In genomic region chr21:44913425-44914175, GRCh38 we compare ENCODE assay signal across 13 cellular contexts. TPM values are rescaled to one million over a fixed set of nuclear protein-coding genes. Genes with fewer than 3 reads are reported as not detected.
DNase-seq lines count a peak whose midpoint lies in the region; ATAC-seq and TF ChIP-seq lines count a peak whose summit lies in the region.
"Had no signal": no experiment of that assay in that cellular context is flagged by ENCODE, and none has a peak within 500 bp of the region (broad histone marks: within the 10 kb centered on the region; RNA-seq: fewer than 3 reads in every experiment).

No MANE protein-coding gene starts in this region.

- no peak for TF ChIP-seq CTCF in HEK293 (tag by site-specific recombination; IDR thresholded peaks at IDR 0.05)
- TF ChIP-seq CTCF in coronary artery (IDR thresholded peaks at IDR 0.05) = no peak

- POLR2A ChIA-PET in HEK293 (lab: Yijun Ruan, JAX) = no interaction called here

- intact Hi-C loops in activated T-helper 2 cell treated with anti-CD3 and anti-CD28 coated beads, Interferon-gamma antibody, Interleukin-2, Interleukin-4, amounts not matched to agents 10 μg/mL and 5 μg/mL and 100 μg/mL, durations not matched to agents 14 hours and 24 hours and 36 hours (cut with micrococcal nuclease) = loop anchor here (1.0 to 5.0 kb wide), 3 partner anchors 14 to 111 kb away; partner anchors contain the start of genes PTTG1IP and UBE2G2

- ATAC-seq in naive B cell (ENCODE audit: low read depth in 2 of 2) = no peak
- ATAC-seq in HG03571 (IDR thresholded peaks at IDR 0.05; ENCODE audit: unreplicated experiment) = no peak
- ATAC-seq: HCT116 had no signal

- H3K27ac ChIP-seq in BLaER1 treated with 17β-estradiol and CSF1 and Interleukin-3, amounts not matched to agents 10 nM and 100 nM = peak overlapping the region; percentile 53 to 88 (median 79)
- H3K27ac ChIP-seq in HEK293 (ENCODE audit: extremely low read depth, low read depth, low read length) (no peak overlapping the region), coronary artery (no peak overlapping the region)
- H3K27ac ChIP-seq: KMS-11 had no signal

- peaks cover 38% of the 10 kb centered on the region for H3K36me3 Mint-ChIP-seq in activated T-helper 2 cell treated with anti-CD3 and anti-CD28 coated beads, Interferon-gamma antibody, Interleukin-2, Interleukin-4, amounts not matched to agents 10 μg/mL and 5 μg/mL and 100 μg/mL, durations not matched to agents 14 hours and 24 hours and 36 hours (ENCODE audit: low read depth)
- H3K36me3 Mint-ChIP-seq in naive B cell = peaks cover 5 to 8% of the 10 kb centered on the region in 2 donors

- H3K9me3 ChIP-seq in BLaER1 treated with 17β-estradiol and CSF1 and Interleukin-3, amounts not matched to agents 10 nM and 100 nM (replicated peaks in 1 of 11) = no peaks in the 10 kb centered on the region
- no peaks in the 10 kb centered on the region for H3K9me3 ChIP-seq in HEK293 (ENCODE audit: control insufficient read depth, insufficient read depth, low read depth, low read length)

- H3K4me2 ChIP-seq in BLaER1 treated with 17β-estradiol and CSF1 and Interleukin-3, amounts not matched to agents 10 nM and 100 nM = peak overlapping the region; percentile 87 to 100 (median 97)
- H3K4me2 ChIP-seq: KMS-11, smooth muscle cell had no signal

- DNase-seq in activated T-helper 2 cell treated with anti-CD3 and anti-CD28 coated beads, Interferon-gamma antibody, Interleukin-2, Interleukin-4, amounts not matched to agents 10 μg/mL and 5 μg/mL and 100 μg/mL, durations not matched to agents 14 hours and 24 hours and 36 hours (ENCODE audit: low spot score) = no peak
- DNase-seq in naive B cell (no peak), coronary artery (ENCODE audit: low spot score) (no peak), NCI-H524 (lab: John Stamatoyannopoulos, UW) (no peak), NCI-H146 (lab: John Stamatoyannopoulos, UW) (no peak)
- DNase-seq: Calu3, nephron progenitor cell had no signal

- no peaks in the 10 kb centered on the region for H3K9me3 Mint-ChIP-seq in activated T-helper 2 cell treated with anti-CD3 and anti-CD28 coated beads, Interferon-gamma antibody, Interleukin-2, Interleukin-4, amounts not matched to agents 10 μg/mL and 5 μg/mL and 100 μg/mL, durations not matched to agents 14 hours and 24 hours and 36 hours
- H3K9me3 Mint-ChIP-seq in naive B cell = no peaks in the 10 kb centered on the region
- H3K9me3 Mint-ChIP-seq: nephron progenitor cell had no signal

- H3K27me3 ChIP-seq in BLaER1 treated with 17β-estradiol and CSF1 and Interleukin-3, amounts not matched to agents 10 nM and 100 nM = no peaks in the 10 kb centered on the region

- H3K4me3 Mint-ChIP-seq in activated T-helper 2 cell treated with anti-CD3 and anti-CD28 coated beads, Interferon-gamma antibody, Interleukin-2, Interleukin-4, amounts not matched to agents 10 μg/mL and 5 μg/mL and 100 μg/mL, durations not matched to agents 14 hours and 24 hours and 36 hours (ENCODE audit: low read depth) = peak overlapping the region; percentile 62
- peak overlapping the region; percentile 67 to 92 (median 83) for H3K4me3 Mint-ChIP-seq in naive B cell
- H3K4me3 Mint-ChIP-seq: nephron progenitor cell had no signal

- peak overlapping the region; percentile 63 to 77 (median 69) for H3K9ac ChIP-seq in BLaER1 treated with 17β-estradiol and CSF1 and Interleukin-3, amounts not matched to agents 10 nM and 100 nM
- H3K9ac ChIP-seq: KMS-11 had no signal

- CTCF ChIA-PET in HEK293 (lab: Yijun Ruan, JAX) = interaction anchor here (1.0 to 1.1 kb wide), 2 partner anchors 113 to 215 kb away, joined by 3 to 4 read pairs; no protein-coding TSS in a partner anchor

- peaks cover 16 to 100% (median 81%) of the 10 kb centered on the region in 11 experiments; a peak in 21 of 22 replicates for H4K20me1 ChIP-seq in BLaER1 treated with 17β-estradiol and CSF1 and Interleukin-3, amounts not matched to agents 10 nM and 100 nM

- peaks cover 67% of the 10 kb centered on the region for H3K4me1 Mint-ChIP-seq in activated T-helper 2 cell treated with anti-CD3 and anti-CD28 coated beads, Interferon-gamma antibody, Interleukin-2, Interleukin-4, amounts not matched to agents 10 μg/mL and 5 μg/mL and 100 μg/mL, durations not matched to agents 14 hours and 24 hours and 36 hours (ENCODE audit: low read depth)
- peaks cover 56 to 90% (median 87%) of the 10 kb centered on the region in 3 donors for H3K4me1 Mint-ChIP-seq in naive B cell

- peak overlapping the region; percentile 85 for H3K27ac Mint-ChIP-seq in activated T-helper 2 cell treated with anti-CD3 and anti-CD28 coated beads, Interferon-gamma antibody, Interleukin-2, Interleukin-4, amounts not matched to agents 10 μg/mL and 5 μg/mL and 100 μg/mL, durations not matched to agents 14 hours and 24 hours and 36 hours
- peak overlapping the region; percentile 91 to 96 (median 93) for H3K27ac Mint-ChIP-seq in naive B cell
- H3K27ac Mint-ChIP-seq: nephron progenitor cell had no signal

- peak overlapping the region in 9 of 10 experiments; percentile 23 to 99 (median 43); a peak in 18 of 20 replicates for H3K4me3 ChIP-seq in BLaER1 treated with 17β-estradiol and CSF1 and Interleukin-3, amounts not matched to agents 10 nM and 100 nM
- H3K4me3 ChIP-seq in HEK293 (ENCODE audit: low read depth, low read length) = no peak overlapping the region
- no peak overlapping the region for H3K4me3 ChIP-seq in coronary artery
- H3K4me3 ChIP-seq: smooth muscle cell had no signal

- H3K36me3 ChIP-seq in BLaER1 treated with 17β-estradiol and CSF1 and Interleukin-3, amounts not matched to agents 10 nM and 100 nM = peaks cover 0 to 83% (median 54%) of the 10 kb centered on the region in 11 experiments; a peak in 18 of 22 replicates
- H3K36me3 ChIP-seq in HEK293 (ENCODE audit: control insufficient read depth in 2 of 2, insufficient read depth in 1 of 2, low read length in 2 of 2) = no peaks in the 10 kb centered on the region

- peaks cover 96 to 100% (median 100%) of the 10 kb centered on the region in 10 experiments for H3K4me1 ChIP-seq in BLaER1 treated with 17β-estradiol and CSF1 and Interleukin-3, amounts not matched to agents 10 nM and 100 nM
- H3K4me1 ChIP-seq in HEK293 (ENCODE audit: control insufficient read depth, insufficient read depth, low read length) = no peaks in the 10 kb centered on the region

- H3K27me3 Mint-ChIP-seq in activated T-helper 2 cell treated with anti-CD3 and anti-CD28 coated beads, Interferon-gamma antibody, Interleukin-2, Interleukin-4, amounts not matched to agents 10 μg/mL and 5 μg/mL and 100 μg/mL, durations not matched to agents 14 hours and 24 hours and 36 hours (ENCODE audit: low read depth) = no peaks in the 10 kb centered on the region
- no peaks in the 10 kb centered on the region for H3K27me3 Mint-ChIP-seq in naive B cell

TF ChIP-seq in HEK293, 187 proteins besides CTCF, POLR2A, EP300 and RAD21:
- TF ChIP-seq ZNF26 (tag by site-specific recombination; IDR thresholded peaks at IDR 0.05) (no peak), PRDM10 (tag by site-specific recombination; IDR thresholded peaks at IDR 0.05) (peak; percentile 98)

RNA-seq across cellular contexts. Expression of gene ITGB2, which starts 7.1 kb away (rescaled TPM):
- 210 and 212 TPM in 2 replicates for total RNA-seq in activated T-helper 2 cell treated with anti-CD3 and anti-CD28 coated beads, Interferon-gamma antibody, Interleukin-2, Interleukin-4, amounts not matched to agents 10 μg/mL and 5 μg/mL and 100 μg/mL, durations not matched to agents 14 hours and 24 hours and 36 hours
- polyA plus RNA-seq in naive B cell (ENCODE audit: low read depth in 6 of 6) = 100 to 1,000 TPM; 220 to 346 (median 303) TPM

RNA-seq across cellular contexts. Expression of gene SLX9, which starts 26.2 kb away (rescaled TPM):
- 65.8 and 72.6 TPM in 2 replicates for total RNA-seq in activated T-helper 2 cell treated with anti-CD3 and anti-CD28 coated beads, Interferon-gamma antibody, Interleukin-2, Interleukin-4, amounts not matched to agents 10 μg/mL and 5 μg/mL and 100 μg/mL, durations not matched to agents 14 hours and 24 hours and 36 hours
- polyA plus RNA-seq in naive B cell (ENCODE audit: low read depth in 6 of 6) = 10 to 100 TPM in 5 of 6 donors, 1 to 10 TPM in 1; 7.8 to 14.2 (median 12.3) TPM

RNA-seq across cellular contexts. Expression of gene PTTG1IP, which starts 40.1 kb away (rescaled TPM):
- total RNA-seq in activated T-helper 2 cell treated with anti-CD3 and anti-CD28 coated beads, Interferon-gamma antibody, Interleukin-2, Interleukin-4, amounts not matched to agents 10 μg/mL and 5 μg/mL and 100 μg/mL, durations not matched to agents 14 hours and 24 hours and 36 hours = 48.1 and 48.3 TPM in 2 replicates
- 10 to 100 TPM; 28.1 to 43.5 (median 36.1) TPM for polyA plus RNA-seq in naive B cell (ENCODE audit: low read depth in 6 of 6)

Comparison
In these comparisons a context has a peak if more than half of its experiments do, and no peak if none do; other contexts are left out.
1. H3K27ac ChIP-seq: peak in BLaER1 treated with 17β-estradiol and CSF1 and Interleukin-3, amounts not matched to agents 10 nM and 100 nM (11 of 11); none in HEK293 (single experiment) and coronary artery (0 of 2).
2. H3K4me3 ChIP-seq: peak in BLaER1 treated with 17β-estradiol and CSF1 and Interleukin-3, amounts not matched to agents 10 nM and 100 nM (9 of 10); none in HEK293 (single experiment) and coronary artery (single experiment).